8 cellular contexts compared by ENCODE assay signal in the genomic region with DNA sequence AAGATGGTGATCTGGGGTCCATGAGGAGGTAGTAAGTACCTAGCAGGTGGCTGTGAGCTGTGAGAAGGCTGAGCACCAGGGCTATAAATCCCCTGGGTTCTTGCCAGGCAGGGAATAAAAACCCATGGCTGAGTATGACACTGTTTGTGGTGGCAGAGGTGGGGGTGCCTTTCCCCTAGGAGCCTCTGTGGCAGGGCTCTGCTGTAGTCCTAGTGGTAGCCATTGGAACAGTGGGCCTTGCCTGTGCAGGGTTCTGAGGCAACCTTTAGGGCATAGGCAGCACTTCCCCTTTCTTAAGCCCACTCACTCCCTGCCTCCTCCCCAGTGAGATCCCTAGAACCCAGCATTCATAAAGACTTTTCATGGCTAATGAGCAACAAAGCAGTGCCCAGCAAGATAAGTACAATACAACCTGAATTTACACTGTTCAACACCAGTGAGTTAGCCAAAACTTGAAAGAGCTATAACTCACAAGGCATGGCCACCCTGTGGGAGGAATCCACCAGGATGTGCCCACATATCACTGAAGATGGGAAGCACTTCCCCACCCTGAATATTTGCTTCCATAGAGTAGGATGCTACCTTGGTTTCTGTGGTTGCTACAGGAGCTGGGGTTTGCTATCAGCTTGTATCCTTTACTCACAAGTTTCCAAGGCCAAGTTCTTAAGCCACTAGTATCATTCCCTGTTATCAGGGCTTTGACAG.
A peak's percentile ranks its signal among the peaks of the same experiment; 100 is the strongest.
DNase-seq lines count a peak whose midpoint lies in the region; ATAC-seq and TF ChIP-seq lines count a peak whose summit lies in the region.

No MANE protein-coding gene starts in this region.

- peak; percentile 32 for ATAC-seq in HG02970 (IDR thresholded peaks at IDR 0.05; ENCODE audit: low FRiP score, unreplicated experiment)

- no peaks in the 10 kb centered on the region for H3K36me3 ChIP-seq in MM.1S (replicated peaks; ENCODE audit: insufficient read depth, low read length)

- no peaks in the 10 kb centered on the region for H3K9me2 ChIP-seq in MM.1S (replicated peaks; ENCODE audit: insufficient read depth, low read length)

- H3F3A ChIP-seq in MM.1S (ENCODE audit: insufficient read depth, low read length) = no peaks in the 10 kb centered on the region

- H2AFZ ChIP-seq in MM.1S (ENCODE audit: low read length) = no peak overlapping the region

- H3K27me3 ChIP-seq in MM.1S (replicated peaks; ENCODE audit: insufficient read depth, low read length) = no peaks in the 10 kb centered on the region

- in situ Hi-C loops in G401 (cut with HindIII; ENCODE audit: low sequenced_read_pairs) = no loop called here

- no peaks in the 10 kb centered on the region for H4K20me1 ChIP-seq in MM.1S (ENCODE audit: insufficient read depth, low read length)

- H3K4me3 ChIP-seq in MM.1S (ENCODE audit: low read length) = no peak overlapping the region

- DNase-seq in DMS79 treated with DMSO at 0.1 percent for 48 hours (lab: John Stamatoyannopoulos, UW) (peak; percentile 19), DMS79 (lab: John Stamatoyannopoulos, UW) (no peak), RPMI7951 (ENCODE audit: low read depth) (peak; percentile 37), renal cortical epithelial cell (ENCODE audit: low read depth) (peak; percentile 72), MM.1S (no peak), G401 (ENCODE audit: low spot score) (no peak), kidney glomerular epithelial cell (lab: John Stamatoyannopoulos, UW) (no peak)

- TF ChIP-seq CTCF in MM.1S (IDR thresholded peaks at IDR 0.05; ENCODE audit: low read length) = no peak

- H3K27ac ChIP-seq in MM.1S (ENCODE audit: low read length) = no peak overlapping the region

- no peaks in the 10 kb centered on the region for H3K9me3 ChIP-seq in MM.1S (replicated peaks; ENCODE audit: insufficient read depth, low read length)

- H3K9ac ChIP-seq in MM.1S (ENCODE audit: low read length) = no peak overlapping the region

- no peak overlapping the region for H3K4me2 ChIP-seq in MM.1S (ENCODE audit: low read depth, low read length)

- no peaks in the 10 kb centered on the region for H3K79me2 ChIP-seq in MM.1S (ENCODE audit: low read length)

- peaks cover 9% of the 10 kb centered on the region; the same call in 1 of the 2 replicates for H3K4me1 ChIP-seq in MM.1S (ENCODE audit: low read length)

Comparison
In these comparisons a context has a peak if more than half of its experiments do, and no peak if none do; other contexts are left out.
1. DNase-seq: peak in DMS79 treated with DMSO at 0.1 percent for 48 hours (single experiment), RPMI7951 (single experiment) and renal cortical epithelial cell (single experiment); none in DMS79 (single experiment), MM.1S (single experiment), G401 (single experiment) and kidney glomerular epithelial cell (single experiment).